In the genomic region with DNA sequence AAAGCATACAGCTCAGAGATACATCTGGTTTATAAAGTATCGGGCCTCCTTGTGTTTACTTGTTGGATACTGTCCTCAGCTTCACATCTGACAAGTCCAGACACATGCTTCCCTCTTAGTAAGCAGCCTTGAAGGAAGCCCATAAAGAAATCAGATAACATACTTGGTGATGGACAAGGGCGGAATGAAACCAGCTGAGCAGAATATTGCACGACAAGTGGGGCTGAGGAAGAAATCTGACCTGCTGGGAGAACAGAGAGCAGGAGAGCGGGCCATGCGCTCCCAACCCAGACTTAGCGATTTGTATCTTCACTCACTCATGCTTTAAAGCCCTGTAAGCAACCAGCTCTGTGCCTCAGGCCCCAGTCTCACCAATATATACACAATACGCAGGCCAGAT, we compare ENCODE assay signal across 18 cellular contexts.
DNase-seq lines count a peak whose midpoint lies in the region; ATAC-seq and TF ChIP-seq lines count a peak whose summit lies in the region.
"Had no signal": no experiment of that assay in that cellular context is flagged by ENCODE, and none has a peak within 500 bp of the region (broad histone marks: within the 10 kb centered on the region; RNA-seq: fewer than 3 reads in every experiment).

No MANE protein-coding gene starts in this region.

- no peak for DNase-seq in GM23338 (ENCODE audit: low spot score)
- peak; percentile 25 for DNase-seq in SK-N-DZ (ENCODE audit: low spot score)
- DNase-seq in foreskin fibroblast, result peak; percentile 45 to 58
- DNase-seq in prostate gland (ENCODE audit: low spot score), result peak; percentile 32
- no peak for DNase-seq in KG1 (lab: John Stamatoyannopoulos, UW)
- no peak for DNase-seq in activated CD4-positive, alpha-beta T cell treated with anti-CD3 and anti-CD28 coated beads for 1 hour
- no peak for DNase-seq in CD4-positive, alpha-beta T cell
- DNase-seq in effector memory CD8-positive, alpha-beta T cell, result no peak
- DNase-seq: DMS79; NCI-H1436; NCI-H2081; NCI-H226; NCI-H526 treated with DMSO at 0.1 percent for 48 hours; NK-92 treated with Interleukin-12 subunit alpha and Interleukin-12 subunit beta, amount 100 ng/mL, for 24 hours; OCI-M1; RPMI8226 had no signal

- H3K9me2 ChIP-seq in GM23338 (ENCODE audit: insufficient read depth), result peaks cover 15% of the 10 kb centered on the region

- H3K36me3 ChIP-seq in GM23338 (ENCODE audit: insufficient read depth) (no peaks in the 10 kb centered on the region; the same call in 1 of the 2 replicates), prostate gland (no peaks in the 10 kb centered on the region)

- no peak for TF ChIP-seq CTCF in GM23338 (conservative IDR thresholded peaks at IDR 0.05; ENCODE audit: low read depth in 2 of 2)
- TF ChIP-seq CTCF in foreskin fibroblast (IDR thresholded peaks at IDR 0.05; ENCODE audit: low read depth, low read length), result no peak
- TF ChIP-seq CTCF in prostate gland (IDR thresholded peaks at IDR 0.05), result no peak
- no peak for TF ChIP-seq CTCF in CD4-positive, alpha-beta T cell (IDR thresholded peaks at IDR 0.05)

- H3K27ac Mint-ChIP-seq in GM23338, result no peak overlapping the region
- H3K27ac Mint-ChIP-seq in CD4-positive, alpha-beta T cell, result no peak overlapping the region
- H3K27ac Mint-ChIP-seq in effector memory CD8-positive, alpha-beta T cell, result no peak overlapping the region

- POLR2A ChIA-PET in CD4-positive, alpha-beta T cell (lab: Charles Lee), result no interaction called here

- H3K4me1 Mint-ChIP-seq in GM23338, result peaks cover 3% of the 10 kb centered on the region; the same call in 2 of the 3 replicates
- no peaks in the 10 kb centered on the region for H3K4me1 Mint-ChIP-seq in CD4-positive, alpha-beta T cell (ENCODE audit: low read depth)
- H3K4me1 Mint-ChIP-seq in effector memory CD8-positive, alpha-beta T cell (ENCODE audit: low read depth in 2 of 2), result no peaks in the 10 kb centered on the region

- H3K9me3 Mint-ChIP-seq in GM23338, result no peaks in the 10 kb centered on the region
- H3K9me3 Mint-ChIP-seq in CD4-positive, alpha-beta T cell, result no peaks in the 10 kb centered on the region
- H3K9me3 Mint-ChIP-seq in effector memory CD8-positive, alpha-beta T cell, result peaks cover 0 to 1% of the 10 kb centered on the region in 2 donors

- H3K27ac ChIP-seq in GM23338 (ENCODE audit: low read depth) (no peak overlapping the region), prostate gland (no peak overlapping the region)
- no peak overlapping the region for H3K27ac ChIP-seq in CD4-positive, alpha-beta T cell (ENCODE audit: low read depth, low read length)
- H3K27ac ChIP-seq: C4-2B had no signal

- no peaks in the 10 kb centered on the region for H3K9me3 ChIP-seq in prostate gland
- H3K9me3 ChIP-seq in CD4-positive, alpha-beta T cell (ENCODE audit: control insufficient read depth, low read length), result no peaks in the 10 kb centered on the region

- H3K4me1 ChIP-seq in GM23338 (ENCODE audit: insufficient read depth), result no peaks in the 10 kb centered on the region
- H3K4me1 ChIP-seq in prostate gland (replicated peaks), result no peaks in the 10 kb centered on the region

- no peak for ATAC-seq in GM23338
- no peak for ATAC-seq in CD4-positive, alpha-beta T cell (ENCODE audit: poor library complexity)
- no peak for ATAC-seq in effector memory CD8-positive, alpha-beta T cell (replicated peaks)
- ATAC-seq: HCT116 had no signal

- no peaks in the 10 kb centered on the region for H3K36me3 Mint-ChIP-seq in GM23338 (ENCODE audit: low read depth)
- H3K36me3 Mint-ChIP-seq in CD4-positive, alpha-beta T cell (ENCODE audit: low read depth), result no peaks in the 10 kb centered on the region
- no peaks in the 10 kb centered on the region for H3K36me3 Mint-ChIP-seq in effector memory CD8-positive, alpha-beta T cell (ENCODE audit: insufficient read depth)

- H3K27me3 Mint-ChIP-seq in GM23338 (ENCODE audit: insufficient read depth, low read depth, poor library complexity), result no peaks in the 10 kb centered on the region
- peaks cover 12% of the 10 kb centered on the region for H3K27me3 Mint-ChIP-seq in CD4-positive, alpha-beta T cell
- H3K27me3 Mint-ChIP-seq in effector memory CD8-positive, alpha-beta T cell, result peaks cover 0 to 16% of the 10 kb centered on the region in 2 donors

- H3K79me2 ChIP-seq in GM23338 (replicated peaks; ENCODE audit: insufficient read depth), result no peaks in the 10 kb centered on the region

- no peaks in the 10 kb centered on the region for H4K20me1 ChIP-seq in GM23338 (replicated peaks; ENCODE audit: insufficient read depth)

- WGBS in prostate gland, result 37% methylated on average over 7 of the region's 7 CpGs

- CTCF ChIA-PET in CD4-positive, alpha-beta T cell (lab: Charles Lee), result no interaction called here

- no peak overlapping the region for H3K4me3 ChIP-seq in GM23338
- H3K4me3 ChIP-seq in foreskin fibroblast (ENCODE audit: low read depth in 1 of 2, low read length in 2 of 2), result no peak overlapping the region
- H3K4me3 ChIP-seq in prostate gland, result no peak overlapping the region

- intact Hi-C loops in prostate gland (cut with DNase I), result no loop called here
- intact Hi-C loops in CD4-positive, alpha-beta T cell (cut with DNase I, micrococcal nuclease), result no loop called here

- H3F3A ChIP-seq in GM23338 (replicated peaks; ENCODE audit: low read depth), result no peaks in the 10 kb centered on the region

- H3K4me2 ChIP-seq in GM23338, result no peak overlapping the region

- no peak for TF ChIP-seq POLR2A in prostate gland (IDR thresholded peaks at IDR 0.05)

- H3K27me3 ChIP-seq in GM23338 (ENCODE audit: insufficient read depth), result no peaks in the 10 kb centered on the region
- no peaks in the 10 kb centered on the region for H3K27me3 ChIP-seq in prostate gland (replicated peaks; ENCODE audit: insufficient read depth)
- H3K27me3 ChIP-seq in CD4-positive, alpha-beta T cell (ENCODE audit: control insufficient read depth, insufficient read depth, low read length), result no peaks in the 10 kb centered on the region

- peak overlapping the region; percentile 74; the same call in 1 of the 2 replicates for H2AFZ ChIP-seq in GM23338

- no peak overlapping the region for H3K4me3 Mint-ChIP-seq in GM23338
- H3K4me3 Mint-ChIP-seq in CD4-positive, alpha-beta T cell, result no peak overlapping the region
- no peak overlapping the region for H3K4me3 Mint-ChIP-seq in effector memory CD8-positive, alpha-beta T cell

TF ChIP-seq in GM23338, 12 proteins besides CTCF, POLR2A, EP300 and RAD21 (continues in another document):
- TF ChIP-seq ZNF462 (CRISPR knock-in tag; IDR thresholded peaks at IDR 0.05) (no peak), STAT1 (IDR thresholded peaks at IDR 0.05; ENCODE audit: unreplicated experiment) (no peak), ZNF331 (CRISPR knock-in tag; IDR thresholded peaks at IDR 0.05; ENCODE audit: low read depth) (no peak), NANOG (IDR thresholded peaks at IDR 0.05; ENCODE audit: borderline replicate concordance) (no peak)

Comparison
In these comparisons a context has a peak if more than half of its experiments do, and no peak if none do; other contexts are left out.
1. DNase-seq: peak in SK-N-DZ (single experiment), foreskin fibroblast (2 of 2) and prostate gland (single experiment); none in GM23338 (single experiment), KG1 (single experiment), activated CD4-positive, alpha-beta T cell treated with anti-CD3 and anti-CD28 coated beads for 1 hour (single experiment), CD4-positive, alpha-beta T cell (0 of 10) and effector memory CD8-positive, alpha-beta T cell (0 of 3).